2 cellular contexts compared by ENCODE assay signal in genomic region chr4:3388461-3389185, GRCh38.
TF ChIP-seq lines count a peak whose summit lies in the region.

No MANE protein-coding gene starts in this region.

TF ChIP-seq in liver, 16 proteins besides CTCF, POLR2A, EP300 and RAD21 (continued from another document):
- TF ChIP-seq ZBTB33 (IDR thresholded peaks at IDR 0.05) (no peak), JUND (IDR thresholded peaks at IDR 0.05) (no peak), YY1 (IDR thresholded peaks at IDR 0.05) (no peak), SP1 (IDR thresholded peaks at IDR 0.05) (no peak), GABPA (IDR thresholded peaks at IDR 0.05 in 1 of 2, conservative IDR thresholded peaks at IDR 0.05 in 1 of 2) (no peak), REST (IDR thresholded peaks at IDR 0.05) (no peak), FOXA2 (IDR thresholded peaks at IDR 0.05) (no peak), NR2F2 (IDR thresholded peaks at IDR 0.05) (no peak), TAF1 (conservative IDR thresholded peaks at IDR 0.05) (no peak), EGR1 (IDR thresholded peaks at IDR 0.05; ENCODE audit: low read depth in 2 of 2) (no peak), HNF4A (conservative IDR thresholded peaks at IDR 0.05) (no peak), MAX (IDR thresholded peaks at IDR 0.05) (no peak), ATF3 (IDR thresholded peaks at IDR 0.05) (no peak), HNF4G (IDR thresholded peaks at IDR 0.05) (no peak), FOXA1 (IDR thresholded peaks at IDR 0.05) (no peak)

TF ChIP-seq in HepG2, 621 proteins besides CTCF, POLR2A, EP300 and RAD21:
- no peak for TF ChIP-seq KLF13 (CRISPR knock-in tag; IDR thresholded peaks at IDR 0.05)
- no peak for TF ChIP-seq KDM5B (CRISPR knock-in tag; IDR thresholded peaks at IDR 0.05; ENCODE audit: borderline replicate concordance)
- no peak for TF ChIP-seq ZNF468 (CRISPR knock-in tag; IDR thresholded peaks at IDR 0.05)
- no peak for TF ChIP-seq NR3C1 (CRISPR knock-in tag; IDR thresholded peaks at IDR 0.05)
- no peak for TF ChIP-seq ZC3H13 (CRISPR knock-in tag; IDR thresholded peaks at IDR 0.05)
- no peak for TF ChIP-seq ZNF598 (CRISPR knock-in tag; IDR thresholded peaks at IDR 0.05; ENCODE audit: borderline replicate concordance)
- TF ChIP-seq ISL2 (CRISPR knock-in tag; IDR thresholded peaks at IDR 0.05), result no peak
- TF ChIP-seq ZNF232 (CRISPR knock-in tag; IDR thresholded peaks at IDR 0.05; ENCODE audit: borderline replicate concordance), result no peak
- no peak for TF ChIP-seq ZFP36L2 (CRISPR knock-in tag; IDR thresholded peaks at IDR 0.05)
- TF ChIP-seq ZBTB38 (CRISPR knock-in tag; IDR thresholded peaks at IDR 0.05), result no peak
- no peak for TF ChIP-seq NFIC (IDR thresholded peaks at IDR 0.05; ENCODE audit: low read length)
